Comparison of ENCODE assay signal across 10 cellular contexts in genomic region chr1:156487862-156488261, GRCh38. TPM values are rescaled to one million over a fixed set of nuclear protein-coding genes. Genes with fewer than 3 reads are reported as not detected.
DNase-seq lines count a peak whose midpoint lies in the region; ATAC-seq and TF ChIP-seq lines count a peak whose summit lies in the region.
"Had no signal": no experiment of that assay in that cellular context is flagged by ENCODE, and none has a peak within 500 bp of the region (broad histone marks: within the 10 kb centered on the region; RNA-seq: fewer than 3 reads in every experiment).

No MANE protein-coding gene starts in this region.

- no peaks in the 10 kb centered on the region for H3K27me3 ChIP-seq in OCI-LY3 (ENCODE audit: low read depth, low read length)
- no peaks in the 10 kb centered on the region for H3K27me3 ChIP-seq in transverse colon

- H3K4me1 ChIP-seq in OCI-LY3 (ENCODE audit: low read length) = peaks cover 67% of the 10 kb centered on the region
- H3K4me1 ChIP-seq in transverse colon = peaks cover 60 to 73% (median 69%) of the 10 kb centered on the region in 4 donors

- no peak for TF ChIP-seq EP300 in transverse colon (IDR thresholded peaks at IDR 0.05; ENCODE audit: low read depth)

- H3K36me3 ChIP-seq in OCI-LY3 (replicated peaks; ENCODE audit: low read depth, low read length) (peaks cover 9% of the 10 kb centered on the region), transverse colon (peaks cover 0 to 4% (median 0%) of the 10 kb centered on the region in 4 donors)

- peak overlapping the region; percentile 96 for H3K4me2 ChIP-seq in OCI-LY3 (ENCODE audit: low read length)

- no peak for TF ChIP-seq CTCF in OCI-LY3 (IDR thresholded peaks at IDR 0.05; ENCODE audit: low read depth, low read length)
- no peak for TF ChIP-seq CTCF in transverse colon (IDR thresholded peaks at IDR 0.05)

- H3K4me3 ChIP-seq in OCI-LY3 (ENCODE audit: low read length) = peak overlapping the region; percentile 68
- no peak overlapping the region for H3K4me3 ChIP-seq in transverse colon

- no peaks in the 10 kb centered on the region for H3K9me3 ChIP-seq in OCI-LY3 (ENCODE audit: insufficient read depth, low read length)
- H3K9me3 ChIP-seq in transverse colon = no peaks in the 10 kb centered on the region

- ATAC-seq in Right ventricle myocardium superior (ENCODE audit: poor library complexity) (no peak), Right ventricle myocardium inferior (no peak), esophagus mucosa (peak; percentile 64), GM21576 (IDR thresholded peaks at IDR 0.05; ENCODE audit: unreplicated experiment) (no peak)

- intact Hi-C loops in Right ventricle myocardium superior (cut with DNase I) (no loop called here), Right ventricle myocardium inferior (cut with DNase I) (no loop called here), transverse colon (cut with DNase I; ENCODE audit: low total_unique reads) (no loop called here), posterior vena cava (cut with DNase I) (loop anchor here (10.0 kb wide), 2 partner anchors 107 to 117 kb away; partner anchors contain the start of genes GPATCH4 (in 1 of the 2) and NAXE (in 1 of the 2))

- H3K27ac ChIP-seq in OCI-LY3 (ENCODE audit: low read length) (peak overlapping the region; percentile 83), transverse colon (peak overlapping the region; percentile 16 to 100 (median 100))

- H3K9ac ChIP-seq in OCI-LY3 (ENCODE audit: low read length) = peak overlapping the region; percentile 38

- no peak for TF ChIP-seq POLR2A in transverse colon (IDR thresholded peaks at IDR 0.05)

- H3K79me2 ChIP-seq in OCI-LY3 (ENCODE audit: low read length) = peaks cover 92% of the 10 kb centered on the region

- peak; percentile 30 for DNase-seq in Right ventricle myocardium superior
- DNase-seq in Right ventricle myocardium inferior (ENCODE audit: missing footprints) = no peak
- DNase-seq in transverse colon = peak; percentile 66
- DNase-seq in dermis blood vessel endothelial cell = no peak
- no peak for DNase-seq in posterior vena cava (ENCODE audit: low spot score)
- DNase-seq: amniotic stem cell, NCI-H774 had no signal

- H4K20me1 ChIP-seq in OCI-LY3 (ENCODE audit: insufficient read depth, low read length) = peaks cover 65% of the 10 kb centered on the region

- no peak overlapping the region for H2AFZ ChIP-seq in OCI-LY3 (ENCODE audit: low read depth, low read length)

- 60 to 75% methylated on average over 1 to 4 of the region's 4 CpGs for WGBS in transverse colon (ENCODE audit: low coverage in 1 of 2), 2 donors

- in situ Hi-C loops in transverse colon (cut with MboI; ENCODE audit: low pct_ligation_motif_present in 1 of 4, low pct_unique_long_range_greater_than_20kb in 1 of 4, low sequenced_read_pairs in 3 of 4) = no loop called here

RNA-seq across cellular contexts. Expression of gene MEF2D, which starts 12.7 kb away (rescaled TPM):
- total RNA-seq in Right ventricle myocardium superior = 96.6 TPM
- total RNA-seq in Right ventricle myocardium inferior = 99.7 TPM
- 15.0 TPM for total RNA-seq in esophagus mucosa
- total RNA-seq in transverse colon = 100 to 1,000 TPM in 1 of 4 donors, 10 to 100 TPM in 3; 26.1 to 200 (median 85.7) TPM
- total RNA-seq in dermis blood vessel endothelial cell = 10.7 and 11.6 TPM in 2 replicates
- total RNA-seq in posterior vena cava = 100 to 1,000 TPM in 1 of 2 donors, 10 to 100 TPM in 1; 77.5 to 102 TPM

Comparison
In these comparisons a context has a peak if more than half of its experiments do, and no peak if none do; other contexts are left out.
1. DNase-seq: peak in Right ventricle myocardium superior (single experiment) and transverse colon (single experiment); none in Right ventricle myocardium inferior (single experiment), dermis blood vessel endothelial cell (single experiment) and posterior vena cava (single experiment).
2. intact Hi-C loops: an anchor here in posterior vena cava (10.0 kb wide); none called in Right ventricle myocardium superior, Right ventricle myocardium inferior and transverse colon.